ENCODE assay signal across 16 cellular contexts in genomic region chr2:42601076-42601475, GRCh38.
"Had no signal": no experiment of that assay in that cellular context is flagged by ENCODE, and none has a peak within 500 bp of the region (broad histone marks: within the 10 kb centered on the region; RNA-seq: fewer than 3 reads in every experiment).

No MANE protein-coding gene starts in this region.

- H3K36me3 ChIP-seq: left lung had no signal

- H3K27ac Mint-ChIP-seq: activated naive CD8-positive, alpha-beta T cell treated with anti-CD3 and anti-CD28 coated beads, Interleukin-2, amount 50 U/mL, for 24 hours; activated T-helper 17 cell treated with anti-CD3 and anti-CD28 coated beads, Interleukin-2, amount 50 U/mL, for 72 hours; effector memory CD8-positive, alpha-beta T cell; natural killer cell had no signal

- H3K9me3 Mint-ChIP-seq: activated naive CD8-positive, alpha-beta T cell treated with anti-CD3 and anti-CD28 coated beads, Interleukin-2, amount 50 U/mL, for 24 hours; activated T-helper 17 cell treated with anti-CD3 and anti-CD28 coated beads, Interleukin-2, amount 50 U/mL, for 72 hours; effector memory CD8-positive, alpha-beta T cell; natural killer cell; stimulated activated naive CD8-positive, alpha-beta T cell treated with anti-CD3 and anti-CD28 coated beads, Interleukin-15, Interleukin-2, amounts not matched to agents 100 ng/mL and 50 ng/mL, for 24 hours had no signal

- DNase-seq: activated naive CD4-positive, alpha-beta T cell treated with Interleukin-2 at 50 U/mL for 16 hours; activated naive CD8-positive, alpha-beta T cell treated with anti-CD3 and anti-CD28 coated beads, Interleukin-2, amount 50 U/mL, for 24 hours; dermis blood vessel endothelial cell; effector memory CD8-positive, alpha-beta T cell; left lung; natural killer cell; nucleus accumbens; posterior cingulate gyrus; retina; stimulated activated CD4-positive, alpha-beta T cell treated with anti-CD3 and anti-CD28 coated beads, Interleukin-15, amount 100 ng/mL, for 24 hours; stimulated activated CD4-positive, alpha-beta T cell treated with anti-CD3 and anti-CD28 coated beads, Interleukin-4, amount 100 ng/mL, for 1 hour; testis had no signal

- ATAC-seq: activated CD4-positive, CD25-positive, alpha-beta regulatory T cell treated with anti-CD3 and anti-CD28 coated beads, Interleukin-2, amount 50 U/mL, for 24 hours; activated naive CD8-positive, alpha-beta T cell treated with anti-CD3 and anti-CD28 coated beads, Interleukin-2, amount 50 U/mL, for 24 hours; activated T-helper 17 cell treated with anti-CD3 and anti-CD28 coated beads, Interleukin-2, amount 50 U/mL, for 72 hours; effector memory CD8-positive, alpha-beta T cell; left lung; natural killer cell had no signal

- H3K4me2 ChIP-seq: hepatocyte had no signal

- H3K36me3 Mint-ChIP-seq: natural killer cell had no signal

- H3K27me3 Mint-ChIP-seq: activated naive CD8-positive, alpha-beta T cell treated with anti-CD3 and anti-CD28 coated beads, Interleukin-2, amount 50 U/mL, for 24 hours; activated T-helper 17 cell treated with anti-CD3 and anti-CD28 coated beads, Interleukin-2, amount 50 U/mL, for 72 hours; effector memory CD8-positive, alpha-beta T cell; stimulated activated naive CD8-positive, alpha-beta T cell treated with anti-CD3 and anti-CD28 coated beads, Interleukin-15, Interleukin-2, amounts not matched to agents 100 ng/mL and 50 ng/mL, for 24 hours had no signal

- H3K4me1 Mint-ChIP-seq: activated T-helper 17 cell treated with anti-CD3 and anti-CD28 coated beads, Interleukin-2, amount 50 U/mL, for 72 hours had no signal

- H3K4me3 ChIP-seq: hepatocyte, left lung, testis had no signal

- H3K4me1 ChIP-seq: left lung, testis had no signal

- H3K9me3 ChIP-seq: left lung, testis had no signal

- H2AFZ ChIP-seq: hepatocyte had no signal

- H3K27ac ChIP-seq: hepatocyte, left lung, testis had no signal

- H3K4me3 Mint-ChIP-seq: activated naive CD8-positive, alpha-beta T cell treated with anti-CD3 and anti-CD28 coated beads, Interleukin-2, amount 50 U/mL, for 24 hours; activated T-helper 17 cell treated with anti-CD3 and anti-CD28 coated beads, Interleukin-2, amount 50 U/mL, for 72 hours; effector memory CD8-positive, alpha-beta T cell; natural killer cell; stimulated activated naive CD8-positive, alpha-beta T cell treated with anti-CD3 and anti-CD28 coated beads, Interleukin-15, Interleukin-2, amounts not matched to agents 100 ng/mL and 50 ng/mL, for 24 hours had no signal

- H3K27me3 ChIP-seq: hepatocyte, left lung, testis had no signal
